Comparison of ENCODE assay signal across 16 cellular contexts in the genomic region with DNA sequence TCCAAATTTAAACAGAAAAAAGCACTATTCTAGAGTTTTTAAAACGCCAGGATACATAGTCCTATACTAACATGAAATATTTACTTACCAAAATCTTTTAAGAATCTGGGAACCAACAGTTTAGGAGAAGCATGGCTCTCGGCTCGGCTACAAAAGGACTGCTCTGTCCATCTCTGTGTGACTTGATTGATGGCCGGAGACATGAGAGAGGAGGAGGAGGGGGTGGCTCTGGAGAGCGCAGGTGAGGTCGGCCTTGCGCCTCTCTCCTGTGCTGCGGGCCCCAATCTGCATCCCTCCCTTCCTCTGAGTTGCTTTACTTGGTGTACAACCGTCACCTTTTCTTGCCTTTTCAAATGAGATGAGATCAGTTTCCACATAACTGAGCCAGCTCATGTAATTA.
DNase-seq lines count a peak whose midpoint lies in the region; ATAC-seq and TF ChIP-seq lines count a peak whose summit lies in the region.
"Had no signal": no experiment of that assay in that cellular context is flagged by ENCODE, and none has a peak within 500 bp of the region (broad histone marks: within the 10 kb centered on the region; RNA-seq: fewer than 3 reads in every experiment).

No MANE protein-coding gene starts in this region.

- intact Hi-C loops in dendritic cell treated with granulocyte-macrophage colony-stimulating factor and Interleukin-4, amounts not matched to agents 40 ng/mL and 50 ng/mL, for 4 days (cut with micrococcal nuclease): loop anchor here (1.0 to 2.0 kb wide), 2 partner anchors 68 to 87 kb away; partner anchors contain the start of gene KLF6

- H2AFZ ChIP-seq in neural progenitor cell (replicated peaks): no peak overlapping the region

- no peaks in the 10 kb centered on the region for H3F3A ChIP-seq in neural progenitor cell (ENCODE audit: low read depth)

- no peak overlapping the region for H3K4me3 Mint-ChIP-seq in dendritic cell treated with granulocyte-macrophage colony-stimulating factor and Interleukin-4, amounts not matched to agents 40 ng/mL and 50 ng/mL, for 4 days
- H3K4me3 Mint-ChIP-seq in neural progenitor cell: no peak overlapping the region

- H3K4me1 ChIP-seq in neural progenitor cell: peaks cover 8% of the 10 kb centered on the region

- H3K9me3 Mint-ChIP-seq in dendritic cell treated with granulocyte-macrophage colony-stimulating factor and Interleukin-4, amounts not matched to agents 40 ng/mL and 50 ng/mL, for 4 days: no peaks in the 10 kb centered on the region
- no peaks in the 10 kb centered on the region for H3K9me3 Mint-ChIP-seq in neural progenitor cell

- no peaks in the 10 kb centered on the region for H3K27me3 ChIP-seq in neural progenitor cell

- no peaks in the 10 kb centered on the region for H3K9me3 ChIP-seq in neural progenitor cell (ENCODE audit: low read depth)

- H3K9ac ChIP-seq in neural progenitor cell: no peak overlapping the region

- no peaks in the 10 kb centered on the region for H3K27me3 Mint-ChIP-seq in dendritic cell treated with granulocyte-macrophage colony-stimulating factor and Interleukin-4, amounts not matched to agents 40 ng/mL and 50 ng/mL, for 4 days
- peaks cover 2% of the 10 kb centered on the region for H3K27me3 Mint-ChIP-seq in neural progenitor cell (ENCODE audit: insufficient read depth, low read depth)

- H3K36me3 ChIP-seq in neural progenitor cell: no peaks in the 10 kb centered on the region

- H3K36me3 Mint-ChIP-seq in dendritic cell treated with granulocyte-macrophage colony-stimulating factor and Interleukin-4, amounts not matched to agents 40 ng/mL and 50 ng/mL, for 4 days (ENCODE audit: low read depth): no peaks in the 10 kb centered on the region
- H3K36me3 Mint-ChIP-seq in neural progenitor cell: no peaks in the 10 kb centered on the region

- no peaks in the 10 kb centered on the region for H4K20me1 ChIP-seq in neural progenitor cell (ENCODE audit: low read depth)

- H3K27ac ChIP-seq in neural progenitor cell: no peak overlapping the region
- H3K27ac ChIP-seq: epithelial cell of prostate, VCaP had no signal

- POLR2A ChIA-PET in HEK293T (lab: Yijun Ruan, JAX): no interaction called here

- H3K4me3 ChIP-seq in neural progenitor cell: no peak overlapping the region
- H3K4me3 ChIP-seq: smooth muscle cell had no signal

- H3K4me1 Mint-ChIP-seq in dendritic cell treated with granulocyte-macrophage colony-stimulating factor and Interleukin-4, amounts not matched to agents 40 ng/mL and 50 ng/mL, for 4 days (ENCODE audit: low read depth): peaks cover 67% of the 10 kb centered on the region
- H3K4me1 Mint-ChIP-seq in neural progenitor cell: peaks cover 21% of the 10 kb centered on the region

- DNase-seq in NCI-H1417 (lab: John Stamatoyannopoulos, UW): peak in 2 of 3 experiments; percentile 4 to 52
- DNase-seq in NCI-H1417 treated with DMSO at 0.1 percent for 48 hours (lab: John Stamatoyannopoulos, UW): no peak
- no peak for DNase-seq in HEK293T (ENCODE audit: extremely low spot score)
- DNase-seq in neural progenitor cell (ENCODE audit: low spot score): no peak
- DNase-seq in NCI-H1694 (lab: John Stamatoyannopoulos, UW): no peak
- DNase-seq: 8988T; activated CD8-positive, alpha-beta memory T cell treated with anti-CD3 and anti-CD28 coated beads, Interleukin-2, amount 50 U/mL, for 48 hours; cerebellar nuclear complex; NCI-H1436 had no signal

- CTCF ChIA-PET in HEK293T (lab: Yijun Ruan, JAX): no interaction called here

- no peaks in the 10 kb centered on the region for H3K79me2 ChIP-seq in neural progenitor cell (ENCODE audit: low read depth)

- no peak for TF ChIP-seq CTCF in neural progenitor cell (IDR thresholded peaks at IDR 0.05)

- peak overlapping the region; percentile 74 for H3K27ac Mint-ChIP-seq in dendritic cell treated with granulocyte-macrophage colony-stimulating factor and Interleukin-4, amounts not matched to agents 40 ng/mL and 50 ng/mL, for 4 days
- H3K27ac Mint-ChIP-seq in neural progenitor cell: peak overlapping the region; percentile 92

- ATAC-seq in GM18870 (IDR thresholded peaks at IDR 0.05; ENCODE audit: unreplicated experiment): no peak
- no peak for ATAC-seq in HG03196 (IDR thresholded peaks at IDR 0.05; ENCODE audit: unreplicated experiment)
- ATAC-seq: SK-N-SH treated with all-trans-retinoic acid at 6 μM for 48 hours had no signal

- H3K4me2 ChIP-seq in neural progenitor cell: no peak overlapping the region
- H3K4me2 ChIP-seq: smooth muscle cell had no signal

TF ChIP-seq in HEK293T, 16 proteins besides CTCF, POLR2A, EP300 and RAD21:
- TF ChIP-seq PKNOX1 (IDR thresholded peaks at IDR 0.05) (0 out of 2 replicates have a peak, but pooled peaks have one; percentile 8), SUZ12 (IDR thresholded peaks at IDR 0.05) (no peak)
TF ChIP-seq in HEK293T: peak in this region for 1.

Comparison
In these comparisons a context has a peak if more than half of its experiments do, and no peak if none do; other contexts are left out.
1. DNase-seq: peak in NCI-H1417 (2 of 3); none in NCI-H1417 treated with DMSO at 0.1 percent for 48 hours (single experiment), HEK293T (single experiment), neural progenitor cell (single experiment) and NCI-H1694 (single experiment).